In the genomic region with DNA sequence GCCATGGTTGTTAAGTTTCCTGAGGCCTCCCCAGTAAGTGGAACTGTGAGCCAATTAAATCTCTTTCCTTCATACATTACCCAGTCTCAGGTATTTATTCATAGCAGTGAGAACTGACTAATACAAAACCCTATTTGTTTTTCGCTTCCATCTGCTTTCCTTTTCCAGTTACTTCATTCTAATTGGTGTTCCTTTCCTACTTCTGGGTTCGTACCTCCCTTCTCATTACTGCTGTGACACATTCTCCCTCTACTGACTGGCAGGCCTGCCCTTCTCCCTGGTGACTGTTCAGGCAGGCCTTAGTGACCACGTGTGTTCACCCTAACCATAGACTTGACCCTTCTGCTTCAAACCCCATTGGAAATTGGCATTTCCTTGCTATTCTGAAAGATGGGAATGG, we compare ENCODE assay signal across 14 cellular contexts. TPM values are rescaled to one million over a fixed set of nuclear protein-coding genes. Genes with fewer than 3 reads are reported as not detected.
DNase-seq lines count a peak whose midpoint lies in the region; ATAC-seq, FAIRE-seq and TF ChIP-seq lines count a peak whose summit lies in the region.
"Had no signal": no experiment of that assay in that cellular context is flagged by ENCODE, and none has a peak within 500 bp of the region (broad histone marks: within the 10 kb centered on the region; RNA-seq: fewer than 3 reads in every experiment).

No MANE protein-coding gene starts in this region.

- no peaks in the 10 kb centered on the region for H3K27me3 Mint-ChIP-seq in activated CD4-positive, alpha-beta T cell treated with anti-CD3 and anti-CD28 coated beads for 36 hours
- H3K27me3 Mint-ChIP-seq: activated naive CD8-positive, alpha-beta T cell had no signal

- no peak overlapping the region for H3K4me3 Mint-ChIP-seq in activated CD4-positive, alpha-beta T cell treated with anti-CD3 and anti-CD28 coated beads for 36 hours
- H3K4me3 Mint-ChIP-seq: activated naive CD8-positive, alpha-beta T cell; stimulated activated effector memory CD8-positive, alpha-beta T cell treated with anti-CD3 and anti-CD28 coated beads, Interleukin-12 subunit alpha, Interleukin-12 subunit beta, amount 100 ng/mL, for 72 hours had no signal

- DNase-seq in activated CD4-positive, alpha-beta T cell treated with anti-CD3 and anti-CD28 coated beads for 36 hours: no peak
- DNase-seq in activated CD4-positive, alpha-beta T cell treated with anti-CD3 and anti-CD28 coated beads, Interleukin-2, amount 50 U/mL, for 1 hour: no peak
- DNase-seq in ascending aorta (ENCODE audit: low spot score in 2 of 2): no peak
- DNase-seq in upper lobe of left lung: no peak
- no peak for DNase-seq in COR-L47 (lab: John Stamatoyannopoulos, UW)
- no peak for DNase-seq in HTR-8/SVneo (ENCODE audit: insufficient read length, low spot score)
- DNase-seq: activated CD4-positive, alpha-beta T cell treated with anti-CD3 and anti-CD28 coated beads for 4 hours; Kasumi-1 had no signal

- H3K9me3 Mint-ChIP-seq in activated CD4-positive, alpha-beta T cell treated with anti-CD3 and anti-CD28 coated beads for 36 hours (ENCODE audit: low read depth): no peaks in the 10 kb centered on the region
- H3K9me3 Mint-ChIP-seq: stimulated activated effector memory CD8-positive, alpha-beta T cell treated with anti-CD3 and anti-CD28 coated beads, Interleukin-12 subunit alpha, Interleukin-12 subunit beta, amount 100 ng/mL, for 72 hours had no signal

- intact Hi-C loops in activated CD4-positive, alpha-beta T cell treated with anti-CD3 and anti-CD28 coated beads for 36 hours (cut with DNase I, micrococcal nuclease): no loop called here
- intact Hi-C loops in ascending aorta (cut with DNase I): loop anchor here (2.0 to 5.0 kb wide), 4 partner anchors 30 to 305 kb away; a partner anchor contains a TSS

- CTCF ChIA-PET in activated CD4-positive, alpha-beta T cell treated with anti-CD3 and anti-CD28 coated beads for 36 hours (lab: Charles Lee): no interaction called here

- TF ChIP-seq POLR2A in upper lobe of left lung (IDR thresholded peaks at IDR 0.05): no peak

- H3K36me3 Mint-ChIP-seq in activated CD4-positive, alpha-beta T cell treated with anti-CD3 and anti-CD28 coated beads for 36 hours (ENCODE audit: low read depth): no peaks in the 10 kb centered on the region
- H3K36me3 Mint-ChIP-seq: activated naive CD8-positive, alpha-beta T cell; stimulated activated effector memory CD8-positive, alpha-beta T cell treated with anti-CD3 and anti-CD28 coated beads, Interleukin-12 subunit alpha, Interleukin-12 subunit beta, amount 100 ng/mL, for 72 hours had no signal

- H3K36me3 ChIP-seq in ascending aorta (peaks cover 0 to 6% of the 10 kb centered on the region in 2 donors), upper lobe of left lung (no peaks in the 10 kb centered on the region)
- H3K36me3 ChIP-seq: BE2C had no signal

- no peak for TF ChIP-seq CTCF in ascending aorta (IDR thresholded peaks at IDR 0.05)
- no peak for TF ChIP-seq CTCF in upper lobe of left lung (IDR thresholded peaks at IDR 0.05)

- POLR2A ChIA-PET in activated CD4-positive, alpha-beta T cell treated with anti-CD3 and anti-CD28 coated beads for 36 hours (lab: Charles Lee): no interaction called here

- H3K4me1 Mint-ChIP-seq in activated CD4-positive, alpha-beta T cell treated with anti-CD3 and anti-CD28 coated beads for 36 hours: no peaks in the 10 kb centered on the region
- H3K4me1 Mint-ChIP-seq: stimulated activated effector memory CD8-positive, alpha-beta T cell treated with anti-CD3 and anti-CD28 coated beads, Interleukin-12 subunit alpha, Interleukin-12 subunit beta, amount 100 ng/mL, for 72 hours had no signal

- ATAC-seq in activated CD4-positive, alpha-beta T cell treated with anti-CD3 and anti-CD28 coated beads for 36 hours: peak; percentile 26
- ATAC-seq in upper lobe of left lung (ENCODE audit: low FRiP score in 2 of 2) (no peak), HG02571 (IDR thresholded peaks at IDR 0.05; ENCODE audit: unreplicated experiment) (no peak)
- ATAC-seq: stimulated activated effector memory CD8-positive, alpha-beta T cell treated with anti-CD3 and anti-CD28 coated beads, Interleukin-12 subunit alpha, Interleukin-12 subunit beta, amount 100 ng/mL, for 72 hours had no signal

- H3K9me3 ChIP-seq in ascending aorta (no peaks in the 10 kb centered on the region), upper lobe of left lung (no peaks in the 10 kb centered on the region)
- H3K9me3 ChIP-seq: BE2C had no signal

- TF ChIP-seq EP300 in upper lobe of left lung (IDR thresholded peaks at IDR 0.05): no peak

- WGBS in upper lobe of left lung, 2 donors: 74 to 78% methylated on average over 3 of the region's 3 CpGs

- H3K4me1 ChIP-seq in ascending aorta (peaks cover 28 to 60% of the 10 kb centered on the region in 2 donors), upper lobe of left lung (peaks cover 11 to 28% (median 23%) of the 10 kb centered on the region in 4 donors)

- H3K27ac ChIP-seq in ascending aorta: peak overlapping the region; percentile 66 to 86
- peak overlapping the region; percentile 84 for H3K27ac ChIP-seq in layer of hippocampus (ENCODE audit: low read depth, low read length)
- H3K27ac ChIP-seq in upper lobe of left lung: peak overlapping the region in 3 of 4 donors; percentile 2 to 27 (median 5)

- no peak overlapping the region for H3K27ac Mint-ChIP-seq in activated CD4-positive, alpha-beta T cell treated with anti-CD3 and anti-CD28 coated beads for 36 hours
- H3K27ac Mint-ChIP-seq: activated naive CD8-positive, alpha-beta T cell; stimulated activated effector memory CD8-positive, alpha-beta T cell treated with anti-CD3 and anti-CD28 coated beads, Interleukin-12 subunit alpha, Interleukin-12 subunit beta, amount 100 ng/mL, for 72 hours had no signal

- no peak for FAIRE-seq in HTR-8/SVneo (lab: Jason Lieb, UNC)
- FAIRE-seq: GM12892 had no signal

- H3K4me3 ChIP-seq in ascending aorta (no peak overlapping the region), upper lobe of left lung (no peak overlapping the region)

- H3K27me3 ChIP-seq in ascending aorta: no peaks in the 10 kb centered on the region
- no peaks in the 10 kb centered on the region for H3K27me3 ChIP-seq in layer of hippocampus (ENCODE audit: control insufficient read depth, insufficient read depth, low read length)
- no peaks in the 10 kb centered on the region for H3K27me3 ChIP-seq in upper lobe of left lung
- H3K27me3 ChIP-seq: BE2C had no signal

RNA-seq across cellular contexts. Expression of a gene that starts 37.7 kb away (rescaled TPM):
- total RNA-seq in activated CD4-positive, alpha-beta T cell treated with anti-CD3 and anti-CD28 coated beads for 36 hours: 1 to 10 TPM; 4.2 TPM
- total RNA-seq in ascending aorta: 40.9 TPM
- total RNA-seq in upper lobe of left lung: 100 to 1,000 TPM in 1 of 6 donors, 10 to 100 TPM in 5; 27.2 to 112 (median 39.6) TPM

Comparison
In these comparisons a context has a peak if more than half of its experiments do, and no peak if none do; other contexts are left out.
1. H3K27ac ChIP-seq: peak in every context shown above with its lines; median percentile 84 in layer of hippocampus; 76 in ascending aorta; 5 in upper lobe of left lung.